8 cellular contexts compared by ENCODE assay signal in genomic region chr11:64864473-64865285, GRCh38. TPM values are rescaled to one million over a fixed set of nuclear protein-coding genes. Genes with fewer than 3 reads are reported as not detected.
A peak's percentile ranks its signal among the peaks of the same experiment; 100 is the strongest.
DNase-seq lines count a peak whose midpoint lies in the region; ATAC-seq, FAIRE-seq and TF ChIP-seq lines count a peak whose summit lies in the region.

No MANE protein-coding gene starts in this region.

- H3K4ac ChIP-seq in H1 (replicated peaks; ENCODE audit: insufficient read length, low read depth, low read length) = no peak overlapping the region

- H3K79me2 ChIP-seq in H1 (ENCODE audit: control insufficient read depth in 1 of 2, insufficient read depth in 2 of 2, low read length in 2 of 2) = peaks cover 0 to 9% of the 10 kb centered on the region in 2 experiments; a peak in 1 of 4 replicates

- H2BK15ac ChIP-seq in H1 (ENCODE audit: low read length) = 0 out of 2 replicates have a peak overlapping the region, but pooled peaks have one; percentile 81

- H2AFZ ChIP-seq in H1 (ENCODE audit: low read length) = no peak overlapping the region

- no peaks in the 10 kb centered on the region for H3K23me2 ChIP-seq in H1 (ENCODE audit: low read depth, low read length)

- peaks cover 0 to 4% of the 10 kb centered on the region in 2 experiments for H4K20me1 ChIP-seq in H1 (replicated peaks in 1 of 2; ENCODE audit: control insufficient read depth in 1 of 2, insufficient read depth in 2 of 2, low read length in 2 of 2)

- no peak overlapping the region for H2AK5ac ChIP-seq in H1 (ENCODE audit: low read depth, low read length)

- H3K9me3 ChIP-seq in CD8-positive, alpha-beta memory T cell (ENCODE audit: low read length) = no peaks in the 10 kb centered on the region
- no peaks in the 10 kb centered on the region for H3K9me3 ChIP-seq in H1 (ENCODE audit: insufficient read depth in 2 of 2, low read depth in 1 of 2, low read length in 1 of 2)
- no peaks in the 10 kb centered on the region for H3K9me3 ChIP-seq in BE2C

- no peak overlapping the region for H3K4me2 ChIP-seq in H1 (ENCODE audit: insufficient read depth in 1 of 2, low read depth in 2 of 2, low read length in 2 of 2)

- peak overlapping the region; percentile 80 to 99 (median 96) for H3K27ac Mint-ChIP-seq in CD8-positive, alpha-beta memory T cell
- peak overlapping the region; percentile 88 to 92 for H3K27ac Mint-ChIP-seq in natural killer cell treated with Interleukin-12 subunit alpha and Interleukin-12 subunit beta and Interleukin-15 and Interleukin-18, amount 100 ng/mL, for 72 hours

- no peak for DNase-seq in CD8-positive, alpha-beta memory T cell
- peak; percentile 37 for DNase-seq in GOT3 (lab: John Stamatoyannopoulos, UW)
- peak; percentile 81 for DNase-seq in T1000 (lab: John Stamatoyannopoulos, UW)
- DNase-seq in H1 (ENCODE audit: low read depth in 1 of 2, low spot score in 2 of 2) = no peak
- no peak for DNase-seq in natural killer cell treated with Interleukin-12 subunit alpha and Interleukin-12 subunit beta and Interleukin-15 and Interleukin-18, amount 100 ng/mL, for 72 hours (ENCODE audit: low spot score)
- DNase-seq in BE2C = no peak

- TF ChIP-seq CTCF in H1 (IDR thresholded peaks at IDR 0.05; ENCODE audit: control extremely low read depth in 1 of 3, insufficient read depth in 1 of 3, low read depth in 1 of 3, low read length in 3 of 3) (no peak), BE2C (IDR thresholded peaks at IDR 0.05; ENCODE audit: low read depth, low read length) (no peak)

- peak overlapping the region; percentile 71; the same call in 1 of the 2 replicates for H2BK5ac ChIP-seq in H1 (ENCODE audit: low read depth, low read length)

- CTCF ChIA-PET in CD8-positive, alpha-beta memory T cell (lab: Charles Lee) = interaction anchor here (0.9 to 32.1 kb wide), 4 partner anchors 15 to 164 kb away, joined by 3 to 1256 read pairs (median 161); partner anchors contain the start of genes CDC42BPG and EHD1
- CTCF ChIA-PET in H1 (lab: Charles Lee; ENCODE audit: partially characterized antibody) = interaction anchor here (0.9 to 32.3 kb wide), 8 partner anchors 14 to 243 kb away, joined by 3 to 1058 read pairs (median 4); partner anchors contain the start of genes BATF2 and EHD1

- peak overlapping the region; percentile 66; the same call in 1 of the 2 replicates for H4K8ac ChIP-seq in H1 (ENCODE audit: extremely low read depth, insufficient read depth, low read length)

- H3K36me3 Mint-ChIP-seq in CD8-positive, alpha-beta memory T cell = peaks cover 0 to 55% (median 16%) of the 10 kb centered on the region in 3 donors
- H3K36me3 Mint-ChIP-seq in natural killer cell treated with Interleukin-12 subunit alpha and Interleukin-12 subunit beta and Interleukin-15 and Interleukin-18, amount 100 ng/mL, for 72 hours = peaks cover 6% of the 10 kb centered on the region

- H3K9me3 Mint-ChIP-seq in CD8-positive, alpha-beta memory T cell = no peaks in the 10 kb centered on the region
- peaks cover 5% of the 10 kb centered on the region for H3K9me3 Mint-ChIP-seq in natural killer cell treated with Interleukin-12 subunit alpha and Interleukin-12 subunit beta and Interleukin-15 and Interleukin-18, amount 100 ng/mL, for 72 hours

- no peak overlapping the region for H4K91ac ChIP-seq in H1 (replicated peaks; ENCODE audit: insufficient read length, low read length)

- no peak overlapping the region for H4K5ac ChIP-seq in H1 (ENCODE audit: insufficient read length, low read depth, low read length)

- H3K4me1 ChIP-seq in CD8-positive, alpha-beta memory T cell (ENCODE audit: insufficient read depth, low read length) = peaks cover 100% of the 10 kb centered on the region
- H3K4me1 ChIP-seq in H1 (replicated peaks in 1 of 4; ENCODE audit: control insufficient read depth in 3 of 4, insufficient read depth in 4 of 4, low read length in 3 of 4) = peaks cover 0 to 20% (median 15%) of the 10 kb centered on the region in 4 experiments; a peak in 6 of 7 replicates
- no peaks in the 10 kb centered on the region; the same call in 1 of the 2 replicates for H3K4me1 ChIP-seq in BE2C

- H3K4me1 Mint-ChIP-seq in CD8-positive, alpha-beta memory T cell = peaks cover 84 to 95% (median 91%) of the 10 kb centered on the region in 3 donors
- H3K4me1 Mint-ChIP-seq in natural killer cell treated with Interleukin-12 subunit alpha and Interleukin-12 subunit beta and Interleukin-15 and Interleukin-18, amount 100 ng/mL, for 72 hours (ENCODE audit: low read depth in 2 of 2) = peaks cover 69 to 75% of the 10 kb centered on the region in 2 donors

- H2BK20ac ChIP-seq in H1 (ENCODE audit: low read length) = no peak overlapping the region

- no peak for FAIRE-seq in H1 (lab: Jason Lieb, UNC)

- peak overlapping the region; percentile 66 for H3K4me3 ChIP-seq in CD8-positive, alpha-beta memory T cell (ENCODE audit: low read length)
- H3K4me3 ChIP-seq in H1 (ENCODE audit: extremely low read depth in 1 of 4, insufficient read depth in 2 of 4, low read depth in 3 of 4, low read length in 4 of 4) = no peak overlapping the region
- H3K4me3 ChIP-seq in BE2C (ENCODE audit: low read depth, low read length) = no peak overlapping the region

- H3K9ac ChIP-seq in H1 (replicated peaks in 1 of 4; ENCODE audit: extremely low read depth in 1 of 4, low read depth in 3 of 4, low read length in 3 of 4) = no peak overlapping the region

- POLR2A ChIA-PET in CD8-positive, alpha-beta memory T cell (lab: Charles Lee) = interaction anchor here (0.5 to 24.3 kb wide), 8 partner anchors 11 to 701 kb away, joined by 3 to 569 read pairs (median 5); partner anchors contain the start of genes CDC42BPG and EHD1
- POLR2A ChIA-PET in H1 (lab: Charles Lee; ENCODE audit: partially characterized antibody) = interaction anchor here (0.9 to 25.7 kb wide), 6 partner anchors 12 to 246 kb away, joined by 3 to 408 read pairs (median 4); partner anchors contain the start of gene EHD1

- no peak for TF ChIP-seq EP300 in H1 (IDR thresholded peaks at IDR 0.05; ENCODE audit: borderline replicate concordance in 1 of 2, low read depth in 2 of 2, low read length in 2 of 2)

- no peak overlapping the region for H2BK12ac ChIP-seq in H1 (ENCODE audit: low read depth, low read length)

- H3K27me3 Mint-ChIP-seq in CD8-positive, alpha-beta memory T cell = peaks cover 0 to 1% of the 10 kb centered on the region in 2 donors
- no peaks in the 10 kb centered on the region for H3K27me3 Mint-ChIP-seq in natural killer cell treated with Interleukin-12 subunit alpha and Interleukin-12 subunit beta and Interleukin-15 and Interleukin-18, amount 100 ng/mL, for 72 hours

- TF ChIP-seq RAD21 in H1 (IDR thresholded peaks at IDR 0.05 in 1 of 2, conservative IDR thresholded peaks at IDR 0.05 in 1 of 2; ENCODE audit: low read depth in 2 of 2, low read length in 2 of 2) = no peak

- no peak for TF ChIP-seq POLR2A in H1 (IDR thresholded peaks at IDR 0.05; ENCODE audit: control extremely low read depth in 1 of 2, low read depth in 2 of 2, low read length in 2 of 2)

- H3K23ac ChIP-seq in H1 (ENCODE audit: insufficient read length) = no peak overlapping the region

- no peak overlapping the region for H2BK120ac ChIP-seq in H1 (replicated peaks; ENCODE audit: low read depth, low read length)

- H3K56ac ChIP-seq in H1 (replicated peaks; ENCODE audit: insufficient read length, low read depth, low read length) = no peak overlapping the region

- no peaks in the 10 kb centered on the region for H3K27me3 ChIP-seq in CD8-positive, alpha-beta memory T cell (ENCODE audit: insufficient read depth, low read length, poor library complexity, severe bottlenecking)
- H3K27me3 ChIP-seq in H1 (replicated peaks in 1 of 4; ENCODE audit: control insufficient read depth in 3 of 4, extremely low read depth in 1 of 4, insufficient read depth in 3 of 4, low read length in 3 of 4) (no peaks in the 10 kb centered on the region), BE2C (no peaks in the 10 kb centered on the region)

- ATAC-seq in natural killer cell treated with Interleukin-12 subunit alpha and Interleukin-12 subunit beta and Interleukin-15 and Interleukin-18, amount 100 ng/mL, for 72 hours = peak; percentile 62 to 63
- ATAC-seq in GM18502 (IDR thresholded peaks at IDR 0.05; ENCODE audit: poor library complexity, unreplicated experiment) (no peak), HG02610 (IDR thresholded peaks at IDR 0.05; ENCODE audit: unreplicated experiment) (no peak)

- H3K79me1 ChIP-seq in H1 (ENCODE audit: low read depth, low read length) = peaks cover 10% of the 10 kb centered on the region

- no peak overlapping the region for H3K18ac ChIP-seq in H1 (ENCODE audit: extremely low read depth, low read length)

- peak overlapping the region; percentile 76 to 91 (median 78) for H3K4me3 Mint-ChIP-seq in CD8-positive, alpha-beta memory T cell
- peak overlapping the region; percentile 75 for H3K4me3 Mint-ChIP-seq in natural killer cell treated with Interleukin-12 subunit alpha and Interleukin-12 subunit beta and Interleukin-15 and Interleukin-18, amount 100 ng/mL, for 72 hours

- H3K36me3 ChIP-seq in CD8-positive, alpha-beta memory T cell (ENCODE audit: insufficient read depth, low read length) = peaks cover 16% of the 10 kb centered on the region
- no peaks in the 10 kb centered on the region; a peak in 1 of 8 replicates for H3K36me3 ChIP-seq in H1 (ENCODE audit: control insufficient read depth in 2 of 4, insufficient read depth in 4 of 4, low read length in 3 of 4)
- H3K36me3 ChIP-seq in BE2C = no peaks in the 10 kb centered on the region

- H3K27ac ChIP-seq in CD8-positive, alpha-beta memory T cell (ENCODE audit: low read depth, low read length) = peak overlapping the region; percentile 75
- H3K27ac ChIP-seq in H1 (ENCODE audit: low read depth, low read length) = no peak overlapping the region

- H3K14ac ChIP-seq in H1 (ENCODE audit: insufficient read length) = no peak overlapping the region

- 85% methylated on average over 18 of the region's 18 CpGs; no CpG with 5 or more reads in 1 of the 2 experiments for WGBS in H1 (ENCODE audit: extremely low coverage in 1 of 2, insufficient coverage in 1 of 2, insufficient read length in 1 of 2, insufficient replicate concordance in 2 of 2, low coverage in 1 of 2, low lambda C conversion rate in 2 of 2, missing lambda C conversion rate in 1 of 2), 2 experiments

RNA-seq across cellular contexts. Expression of gene EHD1, which starts 13.7 kb away (rescaled TPM):
- total RNA-seq in CD8-positive, alpha-beta memory T cell = 100 to 1,000 TPM; 102 to 110 TPM
- polyA plus RNA-seq in CD8-positive, alpha-beta memory T cell = 258 TPM
- total RNA-seq in H1 (2021; fragmentation: NEBNext Ultra II Directional; extraction: Animal tissue kit (Norgen Biotek cat#: 25700)) = 36.9 and 42.9 TPM in 2 replicates
- polyA plus RNA-seq in H1 (2011; rRNA removed) = 31.5 and 54.0 TPM in 2 replicates
- polyA plus RNA-seq in H1 (2011; cell fraction: cytosol; rRNA removed) = 33.1 TPM
- 38.0 TPM for polyA plus RNA-seq in H1 (2011; cell fraction: nucleus; rRNA removed)
- polyA plus RNA-seq in H1 (2012, experiment 1 of 2) = 22.9 to 33.8 TPM (median 30.9 TPM) in 4 replicates
- polyA plus RNA-seq in H1 (2012, experiment 2 of 2) = 28.9 TPM
- 19.7 TPM for polyA plus RNA-seq in H1 (2013, experiment 1 of 2)
- polyA plus RNA-seq in H1 (2013, experiment 2 of 2) = 17.7 TPM
- polyA minus RNA-seq in H1 (2011; rRNA and poly(A)+ RNA removed) = 24.7 and 48.1 TPM in 2 replicates
- 28.1 TPM for polyA minus RNA-seq in H1 (2011; cell fraction: cytosol; rRNA and poly(A)+ RNA removed)
- polyA minus RNA-seq in H1 (2011; cell fraction: nucleus; rRNA and poly(A)+ RNA removed) = 22.0 TPM
- total RNA-seq in natural killer cell treated with Interleukin-12 subunit alpha and Interleukin-12 subunit beta and Interleukin-15 and Interleukin-18, amount 100 ng/mL, for 72 hours = 100 to 1,000 TPM; 202 to 235 TPM
- 73.8 TPM for polyA plus RNA-seq in BE2C (2012; ENCODE audit: insufficient read depth, insufficient read length, low read depth)

RNA-seq across cellular contexts. Expression of gene CDC42BPG, which starts 20.2 kb away (rescaled TPM):
- 1 to 10 TPM in 1 of 2 experiments, under 1 TPM in 1; 0.66 to 2.3 TPM for total RNA-seq in CD8-positive, alpha-beta memory T cell
- 0.52 TPM for polyA plus RNA-seq in CD8-positive, alpha-beta memory T cell
- 10.6 and 12.3 TPM in 2 replicates for total RNA-seq in H1 (2021; fragmentation: NEBNext Ultra II Directional; extraction: Animal tissue kit (Norgen Biotek cat#: 25700))
- polyA plus RNA-seq in H1 (2011; rRNA removed) = 3.7 and 6.7 TPM in 2 replicates
- polyA plus RNA-seq in H1 (2011; cell fraction: cytosol; rRNA removed) = 5.9 TPM
- polyA plus RNA-seq in H1 (2011; cell fraction: nucleus; rRNA removed) = 27.1 TPM
- 6.2 to 12.1 TPM (median 10.3 TPM) in 4 replicates for polyA plus RNA-seq in H1 (2012, experiment 1 of 2)
- polyA plus RNA-seq in H1 (2012, experiment 2 of 2) = 4.7 TPM
- 4.8 TPM for polyA plus RNA-seq in H1 (2013, experiment 1 of 2)
- 3.8 TPM for polyA plus RNA-seq in H1 (2013, experiment 2 of 2)
- 4.5 and 4.9 TPM in 2 replicates for polyA minus RNA-seq in H1 (2011; rRNA and poly(A)+ RNA removed)
- polyA minus RNA-seq in H1 (2011; cell fraction: cytosol; rRNA and poly(A)+ RNA removed) = 7.4 TPM
- 20.2 TPM for polyA minus RNA-seq in H1 (2011; cell fraction: nucleus; rRNA and poly(A)+ RNA removed)
- total RNA-seq in natural killer cell treated with Interleukin-12 subunit alpha and Interleukin-12 subunit beta and Interleukin-15 and Interleukin-18, amount 100 ng/mL, for 72 hours = 1 to 10 TPM in 1 of 2 donors, under 1 TPM in 1; 0.59 to 1.9 TPM
- polyA plus RNA-seq in BE2C (2012; ENCODE audit: insufficient read depth, insufficient read length, low read depth) = 0.39 TPM

RNA-seq across cellular contexts. Expression of gene ATG2A, which starts 52.3 kb away (rescaled TPM):
- total RNA-seq in CD8-positive, alpha-beta memory T cell = 10 to 100 TPM; 25.7 to 27.0 TPM
- 7.6 TPM for polyA plus RNA-seq in CD8-positive, alpha-beta memory T cell
- 20.9 and 22.1 TPM in 2 replicates for total RNA-seq in H1 (2021; fragmentation: NEBNext Ultra II Directional; extraction: Animal tissue kit (Norgen Biotek cat#: 25700))
- 12.1 and 19.8 TPM in 2 replicates for polyA plus RNA-seq in H1 (2011; rRNA removed)
- polyA plus RNA-seq in H1 (2011; cell fraction: cytosol; rRNA removed) = 7.3 TPM
- 29.8 TPM for polyA plus RNA-seq in H1 (2011; cell fraction: nucleus; rRNA removed)
- polyA plus RNA-seq in H1 (2012, experiment 1 of 2) = 13.2 to 19.6 TPM (median 18.1 TPM) in 4 replicates
- 14.9 TPM for polyA plus RNA-seq in H1 (2012, experiment 2 of 2)
- 7.1 TPM for polyA plus RNA-seq in H1 (2013, experiment 1 of 2)
- polyA plus RNA-seq in H1 (2013, experiment 2 of 2) = 7.1 TPM
- 8.1 and 8.8 TPM in 2 replicates for polyA minus RNA-seq in H1 (2011; rRNA and poly(A)+ RNA removed)
- 18.1 TPM for polyA minus RNA-seq in H1 (2011; cell fraction: cytosol; rRNA and poly(A)+ RNA removed)
- 24.5 TPM for polyA minus RNA-seq in H1 (2011; cell fraction: nucleus; rRNA and poly(A)+ RNA removed)
- 10 to 100 TPM; 24.1 to 31.9 TPM for total RNA-seq in natural killer cell treated with Interleukin-12 subunit alpha and Interleukin-12 subunit beta and Interleukin-15 and Interleukin-18, amount 100 ng/mL, for 72 hours
- 19.9 TPM for polyA plus RNA-seq in BE2C (2012; ENCODE audit: insufficient read depth, insufficient read length, low read depth)

RNA-seq across cellular contexts. Expression of gene MEN1, which starts 54.3 kb away (rescaled TPM):
- 10 to 100 TPM; 45.8 to 47.7 TPM for total RNA-seq in CD8-positive, alpha-beta memory T cell
- 45.0 TPM for polyA plus RNA-seq in CD8-positive, alpha-beta memory T cell
- 56.3 and 56.9 TPM in 2 replicates for total RNA-seq in H1 (2021; fragmentation: NEBNext Ultra II Directional; extraction: Animal tissue kit (Norgen Biotek cat#: 25700))
- 47.2 and 78.5 TPM in 2 replicates for polyA plus RNA-seq in H1 (2011; rRNA removed)
- polyA plus RNA-seq in H1 (2011; cell fraction: cytosol; rRNA removed) = 43.0 TPM
- 97.2 TPM for polyA plus RNA-seq in H1 (2011; cell fraction: nucleus; rRNA removed)
- polyA plus RNA-seq in H1 (2012, experiment 1 of 2) = 37.5 to 59.8 TPM (median 54.2 TPM) in 4 replicates
- polyA plus RNA-seq in H1 (2012, experiment 2 of 2) = 53.7 TPM
- 63.6 TPM for polyA plus RNA-seq in H1 (2013, experiment 1 of 2)
- polyA plus RNA-seq in H1 (2013, experiment 2 of 2) = 66.9 TPM
- 22.9 and 27.9 TPM in 2 replicates for polyA minus RNA-seq in H1 (2011; rRNA and poly(A)+ RNA removed)
- 32.7 TPM for polyA minus RNA-seq in H1 (2011; cell fraction: cytosol; rRNA and poly(A)+ RNA removed)
- 27.2 TPM for polyA minus RNA-seq in H1 (2011; cell fraction: nucleus; rRNA and poly(A)+ RNA removed)
- total RNA-seq in natural killer cell treated with Interleukin-12 subunit alpha and Interleukin-12 subunit beta and Interleukin-15 and Interleukin-18, amount 100 ng/mL, for 72 hours = 10 to 100 TPM; 32.6 to 53.5 TPM
- 45.7 TPM for polyA plus RNA-seq in BE2C (2012; ENCODE audit: insufficient read depth, insufficient read length, low read depth)

RNA-seq across cellular contexts. Expression of gene PPP2R5B, which starts 59.8 kb away (rescaled TPM):
- total RNA-seq in CD8-positive, alpha-beta memory T cell = 10 to 100 TPM; 11.2 to 11.7 TPM
- polyA plus RNA-seq in CD8-positive, alpha-beta memory T cell = 7.8 TPM
- 5.1 and 5.8 TPM in 2 replicates for total RNA-seq in H1 (2021; fragmentation: NEBNext Ultra II Directional; extraction: Animal tissue kit (Norgen Biotek cat#: 25700))
- 4.9 and 6.3 TPM in 2 replicates for polyA plus RNA-seq in H1 (2011; rRNA removed)
- polyA plus RNA-seq in H1 (2011; cell fraction: cytosol; rRNA removed) = 5.2 TPM
- 13.4 TPM for polyA plus RNA-seq in H1 (2011; cell fraction: nucleus; rRNA removed)
- polyA plus RNA-seq in H1 (2012, experiment 1 of 2) = 4.7 to 4.8 TPM (median 4.7 TPM) in 4 replicates
- 5.9 TPM for polyA plus RNA-seq in H1 (2012, experiment 2 of 2)
- 3.7 TPM for polyA plus RNA-seq in H1 (2013, experiment 1 of 2)
- polyA plus RNA-seq in H1 (2013, experiment 2 of 2) = 3.8 TPM
- 2.3 and 2.8 TPM in 2 replicates for polyA minus RNA-seq in H1 (2011; rRNA and poly(A)+ RNA removed)
- 2.5 TPM for polyA minus RNA-seq in H1 (2011; cell fraction: cytosol; rRNA and poly(A)+ RNA removed)
- polyA minus RNA-seq in H1 (2011; cell fraction: nucleus; rRNA and poly(A)+ RNA removed) = 4.9 TPM
- total RNA-seq in natural killer cell treated with Interleukin-12 subunit alpha and Interleukin-12 subunit beta and Interleukin-15 and Interleukin-18, amount 100 ng/mL, for 72 hours = 10 to 100 TPM; 32.6 to 35.6 TPM
- polyA plus RNA-seq in BE2C (2012; ENCODE audit: insufficient read depth, insufficient read length, low read depth) = 18.3 TPM

Comparison
In these comparisons a context has a peak if more than half of its experiments do, and no peak if none do; other contexts are left out.
1. DNase-seq: peak in GOT3 (single experiment) and T1000 (single experiment); none in CD8-positive, alpha-beta memory T cell (0 of 5), H1 (0 of 2), natural killer cell treated with Interleukin-12 subunit alpha and Interleukin-12 subunit beta and Interleukin-15 and Interleukin-18, amount 100 ng/mL, for 72 hours (single experiment) and BE2C (single experiment).
2. ATAC-seq: peak in natural killer cell treated with Interleukin-12 subunit alpha and Interleukin-12 subunit beta and Interleukin-15 and Interleukin-18, amount 100 ng/mL, for 72 hours (2 of 2); none in GM18502 (single experiment) and HG02610 (single experiment).